In genomic region chr19:42635233-42635539, GRCh38 we compare ENCODE assay signal across 11 cellular contexts. TPM values are rescaled to one million over a fixed set of nuclear protein-coding genes. Genes with fewer than 3 reads are reported as not detected.
"Had no signal": no experiment of that assay in that cellular context is flagged by ENCODE, and none has a peak within 500 bp of the region (broad histone marks: within the 10 kb centered on the region; RNA-seq: fewer than 3 reads in every experiment).

No MANE protein-coding gene starts in this region.

- H3K4me1 ChIP-seq: body of pancreas, tibial nerve had no signal

- H3K4me3 Mint-ChIP-seq: activated CD4-positive, alpha-beta T cell treated with anti-CD3 and anti-CD28 coated beads for 36 hours; activated naive CD4-positive, alpha-beta T cell treated with anti-CD3 and anti-CD28 coated beads, Interleukin-2, amount 10 ng/mL, durations not matched to agents 7 days and 5 days; activated T-helper 17 cell treated with anti-CD3 and anti-CD28 coated beads, Interleukin-2, amount 50 U/mL, for 72 hours; endodermal cell; naive B cell; stimulated activated effector memory CD8-positive, alpha-beta T cell treated with anti-CD3 and anti-CD28 coated beads, Interleukin-12 subunit alpha, Interleukin-12 subunit beta, amount 100 ng/mL, for 72 hours had no signal

- H3K9me3 ChIP-seq: body of pancreas had no signal

- H3K4me1 Mint-ChIP-seq: activated CD4-positive, alpha-beta T cell treated with anti-CD3 and anti-CD28 coated beads for 36 hours; activated naive CD4-positive, alpha-beta T cell treated with anti-CD3 and anti-CD28 coated beads, Interleukin-2, amount 10 ng/mL, durations not matched to agents 7 days and 5 days; endodermal cell; naive B cell had no signal

- H3K27me3 ChIP-seq: body of pancreas, tibial nerve had no signal

- H3K27ac Mint-ChIP-seq: activated CD4-positive, alpha-beta T cell treated with anti-CD3 and anti-CD28 coated beads for 36 hours; activated naive CD4-positive, alpha-beta T cell treated with anti-CD3 and anti-CD28 coated beads, Interleukin-2, amount 10 ng/mL, durations not matched to agents 7 days and 5 days; activated T-helper 17 cell treated with anti-CD3 and anti-CD28 coated beads, Interleukin-2, amount 50 U/mL, for 72 hours; endodermal cell; stimulated activated effector memory CD8-positive, alpha-beta T cell treated with anti-CD3 and anti-CD28 coated beads, Interleukin-12 subunit alpha, Interleukin-12 subunit beta, amount 100 ng/mL, for 72 hours had no signal

- H3K27ac ChIP-seq: body of pancreas, tibial nerve had no signal

- ATAC-seq: right cardiac atrium had no signal

- H3K9me3 Mint-ChIP-seq: activated naive CD4-positive, alpha-beta T cell treated with anti-CD3 and anti-CD28 coated beads, Interleukin-2, amount 10 ng/mL, durations not matched to agents 7 days and 5 days; activated T-helper 17 cell treated with anti-CD3 and anti-CD28 coated beads, Interleukin-2, amount 50 U/mL, for 72 hours; stimulated activated effector memory CD8-positive, alpha-beta T cell treated with anti-CD3 and anti-CD28 coated beads, Interleukin-12 subunit alpha, Interleukin-12 subunit beta, amount 100 ng/mL, for 72 hours had no signal

- DNase-seq: naive B cell, right cardiac atrium had no signal

- H3K36me3 ChIP-seq: tibial nerve had no signal

- H3K4me3 ChIP-seq: body of pancreas, lung, tibial nerve had no signal

- H3K36me3 Mint-ChIP-seq: activated naive CD4-positive, alpha-beta T cell treated with anti-CD3 and anti-CD28 coated beads, Interleukin-2, amount 10 ng/mL, durations not matched to agents 7 days and 5 days; naive B cell; stimulated activated effector memory CD8-positive, alpha-beta T cell treated with anti-CD3 and anti-CD28 coated beads, Interleukin-12 subunit alpha, Interleukin-12 subunit beta, amount 100 ng/mL, for 72 hours had no signal

RNA-seq across cellular contexts. Expression of gene CEACAM8, which starts 40.5 kb away (rescaled TPM):
- total RNA-seq: activated CD4-positive, alpha-beta T cell treated with anti-CD3 and anti-CD28 coated beads for 36 hours; activated T-helper 17 cell treated with anti-CD3 and anti-CD28 coated beads, Interleukin-2, amount 50 U/mL, for 72 hours; body of pancreas; endodermal cell; right cardiac atrium; tibial nerve had no signal
- polyA plus RNA-seq: right cardiac atrium, small intestine had no signal
